8 cellular contexts compared by ENCODE assay signal in the genomic region with DNA sequence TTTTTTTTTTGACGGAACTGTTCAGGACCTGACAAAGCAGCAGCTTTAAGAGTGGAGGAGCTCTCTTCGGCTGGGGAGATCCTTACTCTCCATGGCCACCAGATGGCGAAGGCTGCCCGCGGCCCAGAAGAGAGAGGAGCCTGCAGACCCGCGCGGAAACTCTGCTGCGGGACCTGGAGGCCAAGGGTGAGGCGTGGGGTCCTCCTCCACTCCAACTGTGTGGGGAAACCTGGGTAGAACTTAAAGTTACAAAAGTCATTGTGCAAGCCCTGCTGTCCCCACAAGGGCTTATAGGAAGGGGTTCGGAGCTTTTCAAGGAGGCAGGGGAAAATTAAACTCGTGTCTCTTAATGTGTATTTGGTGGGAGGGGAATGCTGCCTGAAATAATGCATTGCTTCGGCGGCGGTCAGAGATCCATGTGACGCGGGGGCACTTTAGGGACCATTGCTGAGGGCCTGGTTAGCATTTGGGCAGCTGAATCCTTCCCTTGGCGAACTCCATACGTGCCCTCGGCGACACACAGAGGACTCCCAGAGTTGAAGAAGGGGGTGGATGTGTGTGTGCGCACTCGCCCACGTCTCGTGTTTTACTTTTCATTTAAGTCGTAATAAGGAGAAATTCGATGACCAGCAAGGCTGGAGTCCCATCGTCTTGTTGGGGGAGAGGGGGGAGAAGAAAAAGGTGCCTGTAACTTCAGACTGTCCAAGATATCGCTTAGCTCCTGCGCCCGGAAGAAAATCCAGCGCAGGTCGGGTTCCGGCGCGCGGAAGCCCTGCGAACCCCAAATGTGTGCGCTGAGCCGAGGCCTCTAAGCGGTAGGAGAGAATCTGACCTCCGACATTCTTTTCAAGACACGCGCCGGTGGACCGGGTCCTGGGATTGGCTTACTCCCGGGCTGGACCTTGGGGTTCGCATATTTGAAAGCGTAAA. TPM values are rescaled to one million over a fixed set of nuclear protein-coding genes. Genes with fewer than 3 reads are reported as not detected.
DNase-seq lines count a peak whose midpoint lies in the region; ATAC-seq and TF ChIP-seq lines count a peak whose summit lies in the region.

No MANE protein-coding gene starts in this region.

- H3K27ac ChIP-seq in ovary (no peak overlapping the region), tibial nerve (peak overlapping the region in 2 of 4 donors; percentile 15 to 16)

- peaks cover 25% of the 10 kb centered on the region for H3K27me3 Mint-ChIP-seq in activated naive CD4-positive, alpha-beta T cell treated with anti-CD3 and anti-CD28 coated beads, Interleukin-2, amount 50 U/mL, for 24 hours
- H3K27me3 Mint-ChIP-seq in glutamatergic neuron (ENCODE audit: unreplicated experiment) = peaks cover 22% of the 10 kb centered on the region

- H3K27me3 ChIP-seq in ovary (no peaks in the 10 kb centered on the region), tibial nerve (peaks cover 0 to 51% of the 10 kb centered on the region in 2 donors)

- DNase-seq in EL (peak; percentile 81), SK-N-DZ (ENCODE audit: low spot score) (peak; percentile 81), glutamatergic neuron (peak; percentile 83), ovary (peak; percentile 48 to 77 (median 67)), tibial nerve (ENCODE audit: low spot score in 2 of 2) (peak; percentile 60 to 67)
- peak; percentile 61 for DNase-seq in Jurkat, Clone E6-1 (ENCODE audit: low read depth, low spot score)

- H3K9me3 ChIP-seq in ovary (no peaks in the 10 kb centered on the region), tibial nerve (no peaks in the 10 kb centered on the region)

- ATAC-seq in GM21723 (IDR thresholded peaks at IDR 0.05; ENCODE audit: unreplicated experiment) = peak; percentile 97

- H3K4me3 Mint-ChIP-seq in activated naive CD4-positive, alpha-beta T cell treated with anti-CD3 and anti-CD28 coated beads, Interleukin-2, amount 50 U/mL, for 24 hours = peak overlapping the region; percentile 99
- H3K4me3 Mint-ChIP-seq in glutamatergic neuron (ENCODE audit: unreplicated experiment) = peak overlapping the region; percentile 92

- intact Hi-C loops in ovary (cut with DNase I) = loop anchor here in 2 of 4 donors (5.0 to 10.0 kb wide), 2 partner anchors 612 to 615 kb away; no protein-coding TSS in a partner anchor

- H3K4me3 ChIP-seq in Jurkat, Clone E6-1 (ENCODE audit: low read length) = peak overlapping the region; percentile 20
- peak overlapping the region; percentile 48 for H3K4me3 ChIP-seq in ovary
- peak overlapping the region; percentile 29 to 55 (median 48) for H3K4me3 ChIP-seq in tibial nerve

- TF ChIP-seq POLR2A in ovary (IDR thresholded peaks at IDR 0.05) (no peak), tibial nerve (IDR thresholded peaks at IDR 0.05) (no peak)

- H3K27ac Mint-ChIP-seq in activated naive CD4-positive, alpha-beta T cell treated with anti-CD3 and anti-CD28 coated beads, Interleukin-2, amount 50 U/mL, for 24 hours = peak overlapping the region; percentile 83
- H3K27ac Mint-ChIP-seq in glutamatergic neuron (ENCODE audit: unreplicated experiment) = no peak overlapping the region

- peaks cover 4% of the 10 kb centered on the region for H3K4me1 ChIP-seq in ovary (ENCODE audit: insufficient read depth)
- peaks cover 0 to 39% (median 16%) of the 10 kb centered on the region in 4 donors for H3K4me1 ChIP-seq in tibial nerve

- TF ChIP-seq CTCF in glutamatergic neuron (IDR thresholded peaks at IDR 0.05; ENCODE audit: partially characterized antibody, unreplicated experiment) (peak; percentile 69), ovary (IDR thresholded peaks at IDR 0.05) (peak; percentile 41 to 51 (median 48)), tibial nerve (IDR thresholded peaks at IDR 0.05) (peak; percentile 71 to 83 (median 73))

- H3K4me1 Mint-ChIP-seq in activated naive CD4-positive, alpha-beta T cell treated with anti-CD3 and anti-CD28 coated beads, Interleukin-2, amount 50 U/mL, for 24 hours = peaks cover 31% of the 10 kb centered on the region
- peaks cover 20% of the 10 kb centered on the region for H3K4me1 Mint-ChIP-seq in glutamatergic neuron (ENCODE audit: low read depth, unreplicated experiment)

- TF ChIP-seq EP300 in ovary (IDR thresholded peaks at IDR 0.05) (no peak), tibial nerve (IDR thresholded peaks at IDR 0.05) (no peak)

- WGBS in ovary, 3 donors = 0% methylated on average over 49 of the region's 49 CpGs
- WGBS in tibial nerve, 2 donors = 0 to 1% methylated on average over 41 to 49 of the region's 49 CpGs

- no peaks in the 10 kb centered on the region for H3K9me3 Mint-ChIP-seq in activated naive CD4-positive, alpha-beta T cell treated with anti-CD3 and anti-CD28 coated beads, Interleukin-2, amount 50 U/mL, for 24 hours
- H3K9me3 Mint-ChIP-seq in glutamatergic neuron (ENCODE audit: unreplicated experiment) = peaks cover 3% of the 10 kb centered on the region

- peaks cover 1% of the 10 kb centered on the region for H3K36me3 Mint-ChIP-seq in activated naive CD4-positive, alpha-beta T cell treated with anti-CD3 and anti-CD28 coated beads, Interleukin-2, amount 50 U/mL, for 24 hours
- H3K36me3 Mint-ChIP-seq in glutamatergic neuron (ENCODE audit: unreplicated experiment) = no peaks in the 10 kb centered on the region

- H3K36me3 ChIP-seq in ovary = no peaks in the 10 kb centered on the region
- H3K36me3 ChIP-seq in tibial nerve = no peaks in the 10 kb centered on the region

RNA-seq across cellular contexts. Expression of a gene that starts 9.7 kb away (rescaled TPM):
- polyA plus RNA-seq in Jurkat, Clone E6-1 (2012; ENCODE audit: insufficient read depth, insufficient read length) = 3.5 TPM
- polyA plus RNA-seq in SK-N-DZ (2014; cell fraction: cytosol; rRNA removed) = 0.37 TPM in 1 of 2 replicates, not detected in the other
- not detected in 2 replicates for polyA plus RNA-seq in SK-N-DZ (2014; cell fraction: nucleus; rRNA removed)
- total RNA-seq in glutamatergic neuron (ENCODE audit: unreplicated experiment) (not detected), ovary (1 to 10 TPM in 1 of 7 donors, under 1 TPM in 4, not detected in 2; 0.13 to 1.1 (median 0.20) TPM), tibial nerve (1 to 10 TPM in 1 of 4 donors, under 1 TPM in 3; 0.22 to 1.7 (median 0.69) TPM)
- 1 to 10 TPM in 1 of 2 donors, under 1 TPM in 1; 0.05 to 2.2 TPM for polyA plus RNA-seq in ovary
